ENCODE assay signal across 1 cellular context in the genomic region with DNA sequence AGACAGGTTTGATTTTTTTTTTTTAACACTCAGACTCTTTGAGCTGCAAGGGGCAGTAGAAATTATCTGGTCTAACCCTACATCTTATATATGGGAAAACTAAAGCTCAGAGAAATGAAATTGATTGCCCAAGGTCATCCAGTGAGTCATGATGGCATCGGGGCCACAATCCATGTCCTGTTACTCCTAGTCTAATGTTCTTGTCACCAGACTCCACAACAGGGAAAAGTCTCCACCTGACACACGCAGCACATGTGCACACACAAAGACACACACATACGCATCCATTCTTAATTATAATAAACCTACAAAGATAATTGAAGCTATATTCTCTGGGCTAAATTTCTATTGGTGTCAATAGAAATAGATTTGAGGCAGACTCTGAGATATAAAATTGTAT.
TF ChIP-seq lines count a peak whose summit lies in the region.

No MANE protein-coding gene starts in this region.

TF ChIP-seq in HepG2, 621 proteins besides CTCF, POLR2A, EP300 and RAD21 (continued from another document):
- TF ChIP-seq ZNF574 (CRISPR knock-in tag; IDR thresholded peaks at IDR 0.05) (no peak), FOSL2 (CRISPR knock-in tag; IDR thresholded peaks at IDR 0.05) (peak; percentile 43), NFKBIZ (CRISPR knock-in tag; IDR thresholded peaks at IDR 0.05) (no peak), RBM22 (optimal IDR thresholded peaks at IDR 0.05; ENCODE audit: low read length) (peak; percentile 95), POLR2AphosphoS5 (IDR thresholded peaks at IDR 0.05; ENCODE audit: low read depth, low read length) (peak; percentile 41; the same call in 1 of the 2 replicates), PAF1 (CRISPR knock-in tag; IDR thresholded peaks at IDR 0.05) (0 out of 2 replicates have a peak, but pooled peaks have one; percentile 54)
- TF ChIP-seq, protein P1, sequence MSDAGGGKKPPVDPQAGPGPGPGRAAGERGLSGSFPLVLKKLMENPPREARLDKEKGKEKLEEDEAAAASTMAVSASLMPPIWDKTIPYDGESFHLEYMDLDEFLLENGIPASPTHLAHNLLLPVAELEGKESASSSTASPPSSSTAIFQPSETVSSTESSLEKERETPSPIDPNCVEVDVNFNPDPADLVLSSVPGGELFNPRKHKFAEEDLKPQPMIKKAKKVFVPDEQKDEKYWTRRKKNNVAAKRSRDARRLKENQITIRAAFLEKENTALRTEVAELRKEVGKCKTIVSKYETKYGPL (CRISPR knock-in tag; IDR thresholded peaks at IDR 0.05): no peak
